ENCODE assay signal across 27 cellular contexts in genomic region chr4:78726575-78726974, GRCh38.
"Had no signal": no experiment of that assay in that cellular context is flagged by ENCODE, and none has a peak within 500 bp of the region (broad histone marks: within the 10 kb centered on the region; RNA-seq: fewer than 3 reads in every experiment).

No MANE protein-coding gene starts in this region.

- H3K27ac ChIP-seq: esophagus squamous epithelium, lower lobe of right lung, parathyroid adenoma, prostate gland, sigmoid colon, testis, tibial artery had no signal

- H2AFZ ChIP-seq: parathyroid adenoma had no signal

- H3K9me3 ChIP-seq: esophagus squamous epithelium, lower lobe of right lung, prostate gland, sigmoid colon, testis, tibial artery had no signal

- H3K27ac Mint-ChIP-seq: effector memory CD8-positive, alpha-beta T cell; immature natural killer cell; natural killer cell; stimulated activated effector memory CD8-positive, alpha-beta T cell treated with anti-CD3 and anti-CD28 coated beads, Interleukin-12 subunit alpha, Interleukin-12 subunit beta, amount 100 ng/mL, for 72 hours; type B pancreatic cell had no signal

- H3K36me3 Mint-ChIP-seq: immature natural killer cell; natural killer cell; stimulated activated effector memory CD8-positive, alpha-beta T cell treated with anti-CD3 and anti-CD28 coated beads, Interleukin-12 subunit alpha, Interleukin-12 subunit beta, amount 100 ng/mL, for 72 hours; type B pancreatic cell had no signal

- H3K27me3 Mint-ChIP-seq: effector memory CD8-positive, alpha-beta T cell; type B pancreatic cell had no signal

- H3K9me3 Mint-ChIP-seq: effector memory CD8-positive, alpha-beta T cell; immature natural killer cell; natural killer cell; neural crest cell; stimulated activated effector memory CD8-positive, alpha-beta T cell treated with anti-CD3 and anti-CD28 coated beads, Interleukin-12 subunit alpha, Interleukin-12 subunit beta, amount 100 ng/mL, for 72 hours; type B pancreatic cell had no signal

- H3K4me3 Mint-ChIP-seq: effector memory CD8-positive, alpha-beta T cell; immature natural killer cell; natural killer cell; neural crest cell; stimulated activated effector memory CD8-positive, alpha-beta T cell treated with anti-CD3 and anti-CD28 coated beads, Interleukin-12 subunit alpha, Interleukin-12 subunit beta, amount 100 ng/mL, for 72 hours; type B pancreatic cell had no signal

- ATAC-seq: effector memory CD8-positive, alpha-beta T cell; left colon; left ventricle myocardium superior; lower lobe of right lung; natural killer cell; stimulated activated effector memory CD8-positive, alpha-beta T cell treated with anti-CD3 and anti-CD28 coated beads, Interleukin-12 subunit alpha, Interleukin-12 subunit beta, amount 100 ng/mL, for 72 hours; stimulated activated naive CD8-positive, alpha-beta T cell treated with anti-CD3 and anti-CD28 coated beads, Interleukin-15, Interleukin-2, amounts not matched to agents 100 U/mL and 50 U/mL, for 24 hours had no signal

- H3K36me3 ChIP-seq: esophagus squamous epithelium, lower lobe of right lung, prostate gland, sigmoid colon, tibial artery had no signal

- H3K4me1 ChIP-seq: parathyroid adenoma, prostate gland, sigmoid colon, testis, tibial artery had no signal

- H3K4me3 ChIP-seq: esophagus squamous epithelium, lower lobe of right lung, prostate gland, sigmoid colon, testis, tibial artery had no signal

- H3K79me2 ChIP-seq: parathyroid adenoma had no signal

- H3K27me3 ChIP-seq: esophagus squamous epithelium, sigmoid colon, testis, tibial artery had no signal

- FAIRE-seq: endometrium, frontal cortex had no signal

- DNase-seq: cortex of kidney; effector memory CD8-positive, alpha-beta T cell; erythroblast; esophagus squamous epithelium; hypothalamus; immature natural killer cell; islet precursor cell; kidney glomerular epithelial cell; left colon; left ventricle myocardium superior; lower lobe of right lung; natural killer cell; right cardiac atrium; sigmoid colon; stimulated activated CD4-positive, alpha-beta T cell treated with anti-CD3 and anti-CD28 coated beads, Interleukin-2, amount 100 ng/mL, for 24 hours; stimulated activated CD4-positive, alpha-beta T cell treated with anti-CD3 and anti-CD28 coated beads, Interleukin-4, amount 100 ng/mL, for 24 hours; stimulated activated naive CD8-positive, alpha-beta T cell treated with anti-CD3 and anti-CD28 coated beads, Interleukin-15, Interleukin-2, amounts not matched to agents 100 U/mL and 50 U/mL, for 24 hours; substantia nigra; testis; tibial artery had no signal

- H3K9ac ChIP-seq: parathyroid adenoma had no signal

- H3K4me1 Mint-ChIP-seq: stimulated activated effector memory CD8-positive, alpha-beta T cell treated with anti-CD3 and anti-CD28 coated beads, Interleukin-12 subunit alpha, Interleukin-12 subunit beta, amount 100 ng/mL, for 72 hours had no signal
